In genomic region chr5:111411321-111411720, GRCh38 we compare ENCODE assay signal across 24 cellular contexts.
DNase-seq lines count a peak whose midpoint lies in the region; ATAC-seq lines count a peak whose summit lies in the region.
"Had no signal": no experiment of that assay in that cellular context is flagged by ENCODE, and none has a peak within 500 bp of the region (broad histone marks: within the 10 kb centered on the region; RNA-seq: fewer than 3 reads in every experiment).

No MANE protein-coding gene starts in this region.

- POLR2A ChIA-PET in naive thymus-derived CD4-positive, alpha-beta T cell (lab: Charles Lee): interaction anchor here (0.6 kb wide), 1 partner anchor 26 kb away, joined by 3 read pairs; no protein-coding TSS in a partner anchor

- no peaks in the 10 kb centered on the region for H3K27me3 ChIP-seq in naive thymus-derived CD4-positive, alpha-beta T cell (ENCODE audit: control insufficient read depth in 2 of 2, insufficient read depth in 2 of 2, low read length in 2 of 2)
- H3K27me3 ChIP-seq: BE2C, neutrophil, SJCRH30, upper lobe of right lung had no signal

- peak overlapping the region in 2 of 9 donors; percentile 45 to 72 for H3K27ac Mint-ChIP-seq in naive thymus-derived CD4-positive, alpha-beta T cell
- H3K27ac Mint-ChIP-seq: activated naive CD4-positive, alpha-beta T cell treated with anti-CD3 and anti-CD28 coated beads for 36 hours had no signal

- H3K4me3 ChIP-seq in naive thymus-derived CD4-positive, alpha-beta T cell (ENCODE audit: low read length): no peak overlapping the region
- H3K4me3 ChIP-seq: SJCRH30, upper lobe of right lung had no signal

- peaks cover 0 to 23% (median 7%) of the 10 kb centered on the region in 11 donors for H3K9me3 Mint-ChIP-seq in naive thymus-derived CD4-positive, alpha-beta T cell

- H3K9me3 ChIP-seq in naive thymus-derived CD4-positive, alpha-beta T cell (ENCODE audit: control insufficient read depth in 2 of 3, low read length in 3 of 3): no peaks in the 10 kb centered on the region
- H3K9me3 ChIP-seq: BE2C, neutrophil, upper lobe of right lung had no signal

- H3K4me3 Mint-ChIP-seq in naive thymus-derived CD4-positive, alpha-beta T cell: no peak overlapping the region
- H3K4me3 Mint-ChIP-seq: activated naive CD4-positive, alpha-beta T cell treated with anti-CD3 and anti-CD28 coated beads for 36 hours had no signal

- peaks cover 1 to 34% (median 27%) of the 10 kb centered on the region in 7 donors for H3K4me1 Mint-ChIP-seq in naive thymus-derived CD4-positive, alpha-beta T cell

- H3K36me3 ChIP-seq in naive thymus-derived CD4-positive, alpha-beta T cell (ENCODE audit: control insufficient read depth in 2 of 3, insufficient read depth in 3 of 3, low read length in 3 of 3): peaks cover 0 to 28% (median 0%) of the 10 kb centered on the region in 3 experiments
- H3K36me3 ChIP-seq: neutrophil, SJCRH30, upper lobe of right lung had no signal

- H3K36me3 Mint-ChIP-seq in naive thymus-derived CD4-positive, alpha-beta T cell: peaks cover 7 to 75% (median 73%) of the 10 kb centered on the region in 5 donors

- no peak for ATAC-seq in naive thymus-derived CD4-positive, alpha-beta T cell
- ATAC-seq: upper lobe of right lung had no signal

- peak; percentile 1 for DNase-seq in NCI-H146 (lab: John Stamatoyannopoulos, UW)
- DNase-seq in NCI-H146 treated with DMSO at 0.1 percent for 48 hours (lab: John Stamatoyannopoulos, UW; ENCODE audit: unreplicated experiment): no peak
- peak; percentile 56 for DNase-seq in RPMI7951 (ENCODE audit: low read depth)
- DNase-seq in cerebellar cortex (ENCODE audit: low spot score): peak; percentile 90
- peak; percentile 34 for DNase-seq in non-pigmented ciliary epithelial cell (ENCODE audit: low read depth)
- no peak for DNase-seq in naive thymus-derived CD4-positive, alpha-beta T cell
- DNase-seq in NCI-H1105 treated with DMSO at 0.1 percent for 48 hours (lab: John Stamatoyannopoulos, UW): no peak
- DNase-seq in activated T-cell treated with anti-CD3 and anti-CD28 coated beads for 4 hours: no peak
- DNase-seq: 8988T; activated CD8-positive, alpha-beta memory T cell treated with anti-CD3 and anti-CD28 coated beads for 24 hours; activated naive CD4-positive, alpha-beta T cell treated with anti-CD3 and anti-CD28 coated beads for 36 hours; activated T-cell treated with anti-CD3 and anti-CD28 coated beads, Interleukin-2, amount 50 U/mL, for 48 hours; amniotic stem cell; BE2C; DMS79; head of caudate nucleus; Karpas-422; MV-4-11; NCI-H1930; NCI-H345; NK-92 treated with Interleukin-12 subunit alpha and Interleukin-12 subunit beta, amount 100 ng/mL, for 24 hours; SJCRH30; upper lobe of right lung had no signal

- intact Hi-C loops in naive thymus-derived CD4-positive, alpha-beta T cell (cut with micrococcal nuclease): no loop called here

- CTCF ChIA-PET in naive thymus-derived CD4-positive, alpha-beta T cell (lab: Charles Lee): no interaction called here

- H3K4me1 ChIP-seq in naive thymus-derived CD4-positive, alpha-beta T cell (ENCODE audit: control insufficient read depth in 2 of 2, insufficient read depth in 2 of 2, low read length in 2 of 2): no peaks in the 10 kb centered on the region
- H3K4me1 ChIP-seq: upper lobe of right lung had no signal

- H3K27me3 Mint-ChIP-seq in naive thymus-derived CD4-positive, alpha-beta T cell: no peaks in the 10 kb centered on the region

- H3K27ac ChIP-seq in naive thymus-derived CD4-positive, alpha-beta T cell (ENCODE audit: low read depth, low read length): no peak overlapping the region
- H3K27ac ChIP-seq: neutrophil, SJCRH30, upper lobe of right lung had no signal

Comparison
In these comparisons a context has a peak if more than half of its experiments do, and no peak if none do; other contexts are left out.
1. DNase-seq: peak in NCI-H146 (single experiment), RPMI7951 (single experiment), cerebellar cortex (single experiment) and non-pigmented ciliary epithelial cell (single experiment); none in NCI-H146 treated with DMSO at 0.1 percent for 48 hours (single experiment), naive thymus-derived CD4-positive, alpha-beta T cell (0 of 9), NCI-H1105 treated with DMSO at 0.1 percent for 48 hours (single experiment) and activated T-cell treated with anti-CD3 and anti-CD28 coated beads for 4 hours (single experiment).